Comparison of ENCODE assay signal across 11 cellular contexts in genomic region chr11:6388747-6389146, GRCh38. TPM values are rescaled to one million over a fixed set of nuclear protein-coding genes. Genes with fewer than 3 reads are reported as not detected.
A peak's percentile ranks its signal among the peaks of the same experiment; 100 is the strongest.
DNase-seq lines count a peak whose midpoint lies in the region; ATAC-seq and TF ChIP-seq lines count a peak whose summit lies in the region.
"Had no signal": no experiment of that assay in that cellular context is flagged by ENCODE, and none has a peak within 500 bp of the region (broad histone marks: within the 10 kb centered on the region; RNA-seq: fewer than 3 reads in every experiment).

No MANE protein-coding gene starts in this region.

- H3K27ac Mint-ChIP-seq in T-helper 1 cell treated with Interleukin-12 subunit alpha and Interleukin-12 subunit beta and Interleukin-4 antibody, amounts not matched to agents 30 μg/mL and 1 μg/mL, for 36 hours, result no peak overlapping the region
- H3K27ac Mint-ChIP-seq in glutamatergic neuron (ENCODE audit: unreplicated experiment), result peak overlapping the region; percentile 31

- DNase-seq in T-helper 1 cell (no peak), OCI-M1 (lab: John Stamatoyannopoulos, UW) (peak; percentile 46), glutamatergic neuron (no peak), spleen (no peak), CD1c-positive myeloid dendritic cell (ENCODE audit: extremely low spot score) (no peak), AG08396 (ENCODE audit: low spot score) (no peak)
- DNase-seq: Karpas-422, NCI-H2107 had no signal

- H3K4me1 Mint-ChIP-seq in T-helper 1 cell treated with Interleukin-12 subunit alpha and Interleukin-12 subunit beta and Interleukin-4 antibody, amounts not matched to agents 30 μg/mL and 1 μg/mL, for 36 hours (ENCODE audit: low read depth), result peaks cover 27% of the 10 kb centered on the region
- peaks cover 5% of the 10 kb centered on the region for H3K4me1 Mint-ChIP-seq in glutamatergic neuron (ENCODE audit: low read depth, unreplicated experiment)

- peak overlapping the region; percentile 93 for H3K4me3 Mint-ChIP-seq in T-helper 1 cell treated with Interleukin-12 subunit alpha and Interleukin-12 subunit beta and Interleukin-4 antibody, amounts not matched to agents 30 μg/mL and 1 μg/mL, for 36 hours
- H3K4me3 Mint-ChIP-seq in glutamatergic neuron (ENCODE audit: unreplicated experiment), result peak overlapping the region; percentile 86

- H3K4me3 ChIP-seq in spleen, result no peak overlapping the region

- WGBS in spleen, 5 donors, result 90 to 100% (median 98%) methylated on average over 1 of the region's 1 CpG

- no peak for ATAC-seq in GM18498 (IDR thresholded peaks at IDR 0.05; ENCODE audit: unreplicated experiment)

- H3K36me3 Mint-ChIP-seq in T-helper 1 cell treated with Interleukin-12 subunit alpha and Interleukin-12 subunit beta and Interleukin-4 antibody, amounts not matched to agents 30 μg/mL and 1 μg/mL, for 36 hours (ENCODE audit: low read depth), result peaks cover 14% of the 10 kb centered on the region
- no peaks in the 10 kb centered on the region for H3K36me3 Mint-ChIP-seq in glutamatergic neuron (ENCODE audit: unreplicated experiment)

- H3K4me1 ChIP-seq in spleen, result peaks cover 12 to 40% (median 24%) of the 10 kb centered on the region in 6 donors

- TF ChIP-seq CTCF in glutamatergic neuron (IDR thresholded peaks at IDR 0.05; ENCODE audit: partially characterized antibody, unreplicated experiment), result no peak
- TF ChIP-seq CTCF in spleen (IDR thresholded peaks at IDR 0.05 in 8 of 11, conservative IDR thresholded peaks at IDR 0.05 in 3 of 11), result no peak

- peaks cover 0 to 19% (median 5%) of the 10 kb centered on the region in 6 donors for H3K36me3 ChIP-seq in spleen

- TF ChIP-seq POLR2A in spleen (IDR thresholded peaks at IDR 0.05), result no peak

- no peaks in the 10 kb centered on the region for H3K27me3 ChIP-seq in spleen (replicated peaks in 1 of 7)

- no peaks in the 10 kb centered on the region for H3K9me3 Mint-ChIP-seq in T-helper 1 cell treated with Interleukin-12 subunit alpha and Interleukin-12 subunit beta and Interleukin-4 antibody, amounts not matched to agents 30 μg/mL and 1 μg/mL, for 36 hours
- peaks cover 9% of the 10 kb centered on the region for H3K9me3 Mint-ChIP-seq in glutamatergic neuron (ENCODE audit: unreplicated experiment)

- H3K27ac ChIP-seq in spleen, result peak overlapping the region in 5 of 8 donors; percentile 78 to 94 (median 92)

- intact Hi-C loops in spleen (cut with DNase I; ENCODE audit: low total_unique reads), result no loop called here

- H3K9me3 ChIP-seq in spleen, result no peaks in the 10 kb centered on the region

- H3K27me3 Mint-ChIP-seq in T-helper 1 cell treated with Interleukin-12 subunit alpha and Interleukin-12 subunit beta and Interleukin-4 antibody, amounts not matched to agents 30 μg/mL and 1 μg/mL, for 36 hours (ENCODE audit: low read depth), result peaks cover 22% of the 10 kb centered on the region
- H3K27me3 Mint-ChIP-seq in glutamatergic neuron (ENCODE audit: unreplicated experiment), result peaks cover 4% of the 10 kb centered on the region

RNA-seq across cellular contexts. Expression of gene SMPD1, which starts 1.5 kb away (rescaled TPM):
- total RNA-seq in glutamatergic neuron (ENCODE audit: unreplicated experiment) (38.5 TPM), spleen (10 to 100 TPM; 21.9 to 33.8 (median 27.7) TPM)
- 10 to 100 TPM; 23.8 to 28.9 (median 24.2) TPM for polyA plus RNA-seq in spleen

RNA-seq across cellular contexts. Expression of gene APBB1, which starts 30.1 kb away (rescaled TPM):
- total RNA-seq in glutamatergic neuron (ENCODE audit: unreplicated experiment) (142 TPM), spleen (10 to 100 TPM; 23.5 to 42.4 (median 27.3) TPM)
- 10 to 100 TPM; 18.6 to 25.9 (median 22.2) TPM for polyA plus RNA-seq in spleen

RNA-seq across cellular contexts. Expression of gene HPX, which starts 52.0 kb away (rescaled TPM):
- total RNA-seq in glutamatergic neuron (ENCODE audit: unreplicated experiment) (9.6 TPM), spleen (1 to 10 TPM in 6 of 7 donors, not detected in 1; 1.0 to 3.8 (median 2.8) TPM)
- polyA plus RNA-seq in spleen, result 1 to 10 TPM in 1 of 3 donors, under 1 TPM in 2; 0.65 to 1.4 (median 0.83) TPM
- total RNA-seq: G401 had no signal
